In genomic region chr13:30464496-30465351, GRCh38 we compare ENCODE assay signal across 8 cellular contexts. TPM values are rescaled to one million over a fixed set of nuclear protein-coding genes. Genes with fewer than 3 reads are reported as not detected.
DNase-seq lines count a peak whose midpoint lies in the region; ATAC-seq and TF ChIP-seq lines count a peak whose summit lies in the region.

No MANE protein-coding gene starts in this region.

- no peak for TF ChIP-seq CTCF in chondrocyte (IDR thresholded peaks at IDR 0.05)

- H3K9me3 Mint-ChIP-seq in chondrocyte (ENCODE audit: low read depth): no peaks in the 10 kb centered on the region

- H3K4me3 Mint-ChIP-seq in chondrocyte (ENCODE audit: unreplicated experiment): peak overlapping the region; percentile 75

- peaks cover 40% of the 10 kb centered on the region for H3K4me1 Mint-ChIP-seq in chondrocyte (ENCODE audit: low read depth)

- peaks cover 11% of the 10 kb centered on the region for H3K36me3 Mint-ChIP-seq in chondrocyte (ENCODE audit: low read depth)

- ATAC-seq in HG02798 (IDR thresholded peaks at IDR 0.05; ENCODE audit: poor library complexity, unreplicated experiment): peak; percentile 39

- no peaks in the 10 kb centered on the region for H3K27me3 Mint-ChIP-seq in chondrocyte (ENCODE audit: low read depth)

- DNase-seq in NCI-H1417 (lab: John Stamatoyannopoulos, UW) (peak; percentile 56 to 87 (median 82)), NCI-H1417 treated with DMSO at 0.1 percent for 48 hours (lab: John Stamatoyannopoulos, UW) (no peak), NCI-H2107 (lab: John Stamatoyannopoulos, UW) (peak; percentile 10), chondrocyte (ENCODE audit: low spot score) (no peak), kidney tubule cell (ENCODE audit: low spot score) (peak; percentile 80)
- peak; percentile 54 to 70 for DNase-seq in activated CD4-positive, alpha-beta T cell treated with anti-CD3 and anti-CD28 coated beads for 24 hours (ENCODE audit: low read depth in 2 of 2)
- peak; percentile 75 to 84 for DNase-seq in stimulated activated CD4-positive, alpha-beta T cell treated with anti-CD3 and anti-CD28 coated beads, Interleukin-1b, Interleukin-23, amount 100 ng/mL, for 4 hours (ENCODE audit: low read depth in 2 of 2)

- peak overlapping the region; percentile 97 for H3K27ac Mint-ChIP-seq in chondrocyte (ENCODE audit: unreplicated experiment)

RNA-seq across cellular contexts. Expression of gene HMGB1, which starts 1.0 kb away (rescaled TPM):
- 182 to 256 TPM (median 188 TPM) in 3 replicates for total RNA-seq in chondrocyte

RNA-seq across cellular contexts. Expression of gene UBE2L5, which starts 42.4 kb away (rescaled TPM):
- not detected in 3 replicates for total RNA-seq in chondrocyte

Comparison
In these comparisons a context has a peak if more than half of its experiments do, and no peak if none do; other contexts are left out.
1. DNase-seq: peak in NCI-H1417 (3 of 3), NCI-H2107 (single experiment), activated CD4-positive, alpha-beta T cell treated with anti-CD3 and anti-CD28 coated beads for 24 hours (2 of 2), kidney tubule cell (single experiment) and stimulated activated CD4-positive, alpha-beta T cell treated with anti-CD3 and anti-CD28 coated beads, Interleukin-1b, Interleukin-23, amount 100 ng/mL, for 4 hours (2 of 2); none in NCI-H1417 treated with DMSO at 0.1 percent for 48 hours (single experiment) and chondrocyte (single experiment).